19 cellular contexts compared by ENCODE assay signal in the genomic region with DNA sequence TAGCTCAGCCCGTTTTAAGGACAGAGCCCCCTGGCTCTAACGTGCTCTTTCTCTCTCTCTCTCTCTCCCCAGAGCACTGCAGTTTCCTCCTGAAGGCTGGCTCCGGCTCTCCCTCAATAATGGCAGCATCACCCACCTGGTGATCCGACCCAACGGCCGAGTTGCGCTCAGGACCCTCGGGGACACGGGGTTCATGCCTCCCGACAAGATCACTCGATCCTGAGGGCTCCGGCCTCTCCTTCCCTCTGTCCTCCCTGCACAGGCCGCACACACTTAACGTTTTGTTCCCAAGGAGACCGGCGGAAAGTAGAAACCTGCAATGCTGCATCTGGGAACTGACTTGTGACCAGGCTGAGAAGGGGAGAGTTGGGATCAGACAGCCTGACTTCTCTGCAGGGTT. TPM values are rescaled to one million over a fixed set of nuclear protein-coding genes. Genes with fewer than 3 reads are reported as not detected.
A peak's percentile ranks its signal among the peaks of the same experiment; 100 is the strongest.
DNase-seq lines count a peak whose midpoint lies in the region; ATAC-seq and TF ChIP-seq lines count a peak whose summit lies in the region.
"Had no signal": no experiment of that assay in that cellular context is flagged by ENCODE, and none has a peak within 500 bp of the region (broad histone marks: within the 10 kb centered on the region; RNA-seq: fewer than 3 reads in every experiment).

No MANE protein-coding gene starts in this region.

- CTCF ChIA-PET in activated CD4-positive, alpha-beta memory T cell treated with anti-CD3 and anti-CD28 coated beads for 36 hours (lab: Charles Lee) = no interaction called here
- CTCF ChIA-PET in activated CD4-positive, alpha-beta memory T cell treated with anti-CD3 and anti-CD28 coated beads, Interleukin-2, amount 10 ng/mL, durations not matched to agents 7 days and 5 days (lab: Charles Lee) = no interaction called here

- intact Hi-C loops in activated CD4-positive, alpha-beta memory T cell treated with anti-CD3 and anti-CD28 coated beads for 36 hours (cut with micrococcal nuclease) = no loop called here

- no peaks in the 10 kb centered on the region for H3K4me1 Mint-ChIP-seq in activated CD4-positive, alpha-beta memory T cell treated with anti-CD3 and anti-CD28 coated beads for 36 hours (ENCODE audit: low read depth)
- no peaks in the 10 kb centered on the region for H3K4me1 Mint-ChIP-seq in activated CD4-positive, alpha-beta memory T cell treated with anti-CD3 and anti-CD28 coated beads, Interleukin-2, amount 10 ng/mL, durations not matched to agents 7 days and 5 days
- H3K4me1 Mint-ChIP-seq in stimulated activated naive CD8-positive, alpha-beta T cell treated with anti-CD3 and anti-CD28 coated beads, Interleukin-15, Interleukin-2, amounts not matched to agents 100 ng/mL and 50 ng/mL, for 24 hours (ENCODE audit: low read depth) = no peaks in the 10 kb centered on the region
- H3K4me1 Mint-ChIP-seq in nephron progenitor cell = no peaks in the 10 kb centered on the region
- H3K4me1 Mint-ChIP-seq: CD4-positive, alpha-beta memory T cell had no signal

- no peak for DNase-seq in activated CD4-positive, alpha-beta memory T cell treated with anti-CD3 and anti-CD28 coated beads for 36 hours
- no peak for DNase-seq in activated CD4-positive, alpha-beta memory T cell treated with anti-CD3 and anti-CD28 coated beads, Interleukin-2, amount 10 ng/mL, durations not matched to agents 7 days and 5 days
- DNase-seq in stimulated activated naive CD8-positive, alpha-beta T cell treated with anti-CD3 and anti-CD28 coated beads, Interleukin-15, Interleukin-2, amounts not matched to agents 100 U/mL and 50 U/mL, for 24 hours = no peak
- no peak for DNase-seq in nephron progenitor cell
- DNase-seq in activated CD4-positive, alpha-beta T cell treated with anti-CD3 and anti-CD28 coated beads for 1 hour = no peak
- DNase-seq in activated effector memory CD4-positive, alpha-beta T cell treated with Interleukin-2 at 50 U/mL for 16 hours = no peak
- DNase-seq: 8988T; Caco-2; CD4-positive, alpha-beta memory T cell; DMS153; GM23248; MG63; NCI-H1417 treated with DMSO at 0.1 percent for 48 hours; NCI-H187; NCI-H2107; NCI-H748 treated with DMSO at 0.1 percent for 48 hours; NK-92 treated with Interleukin-12 subunit alpha and Interleukin-12 subunit beta, amount 100 ng/mL, for 24 hours had no signal

- H3K9me3 Mint-ChIP-seq in activated CD4-positive, alpha-beta memory T cell treated with anti-CD3 and anti-CD28 coated beads for 36 hours = no peaks in the 10 kb centered on the region
- no peaks in the 10 kb centered on the region for H3K9me3 Mint-ChIP-seq in activated CD4-positive, alpha-beta memory T cell treated with anti-CD3 and anti-CD28 coated beads, Interleukin-2, amount 10 ng/mL, durations not matched to agents 7 days and 5 days
- no peaks in the 10 kb centered on the region for H3K9me3 Mint-ChIP-seq in stimulated activated naive CD8-positive, alpha-beta T cell treated with anti-CD3 and anti-CD28 coated beads, Interleukin-15, Interleukin-2, amounts not matched to agents 100 ng/mL and 50 ng/mL, for 24 hours
- no peaks in the 10 kb centered on the region for H3K9me3 Mint-ChIP-seq in nephron progenitor cell

- POLR2A ChIA-PET in activated CD4-positive, alpha-beta memory T cell treated with anti-CD3 and anti-CD28 coated beads for 36 hours (lab: Charles Lee) = interaction anchor here (1.0 kb wide), 1 partner anchor 10 kb away, joined by 3 read pairs; a partner anchor contains a TSS
- POLR2A ChIA-PET in activated CD4-positive, alpha-beta memory T cell treated with anti-CD3 and anti-CD28 coated beads, Interleukin-2, amount 10 ng/mL, durations not matched to agents 7 days and 5 days (lab: Charles Lee) = no interaction called here

- no peak for ATAC-seq in stimulated activated naive CD8-positive, alpha-beta T cell treated with anti-CD3 and anti-CD28 coated beads, Interleukin-15, Interleukin-2, amounts not matched to agents 100 U/mL and 50 U/mL, for 24 hours
- ATAC-seq in HG02884 (IDR thresholded peaks at IDR 0.05; ENCODE audit: unreplicated experiment) = no peak

- TF ChIP-seq CTCF in nephron progenitor cell (IDR thresholded peaks at IDR 0.05) = no peak

- peak overlapping the region; percentile 29 for H3K27ac Mint-ChIP-seq in activated CD4-positive, alpha-beta memory T cell treated with anti-CD3 and anti-CD28 coated beads for 36 hours
- H3K27ac Mint-ChIP-seq in activated CD4-positive, alpha-beta memory T cell treated with anti-CD3 and anti-CD28 coated beads, Interleukin-2, amount 10 ng/mL, durations not matched to agents 7 days and 5 days = no peak overlapping the region
- H3K27ac Mint-ChIP-seq in stimulated activated naive CD8-positive, alpha-beta T cell treated with anti-CD3 and anti-CD28 coated beads, Interleukin-15, Interleukin-2, amounts not matched to agents 100 ng/mL and 50 ng/mL, for 24 hours = no peak overlapping the region
- H3K27ac Mint-ChIP-seq in nephron progenitor cell = peak overlapping the region; percentile 57

- no peak overlapping the region for H3K4me3 Mint-ChIP-seq in activated CD4-positive, alpha-beta memory T cell treated with anti-CD3 and anti-CD28 coated beads for 36 hours
- no peak overlapping the region for H3K4me3 Mint-ChIP-seq in activated CD4-positive, alpha-beta memory T cell treated with anti-CD3 and anti-CD28 coated beads, Interleukin-2, amount 10 ng/mL, durations not matched to agents 7 days and 5 days
- peak overlapping the region; percentile 28 for H3K4me3 Mint-ChIP-seq in stimulated activated naive CD8-positive, alpha-beta T cell treated with anti-CD3 and anti-CD28 coated beads, Interleukin-15, Interleukin-2, amounts not matched to agents 100 ng/mL and 50 ng/mL, for 24 hours
- no peak overlapping the region for H3K4me3 Mint-ChIP-seq in nephron progenitor cell
- H3K4me3 Mint-ChIP-seq: CD4-positive, alpha-beta memory T cell had no signal

- peaks cover 54% of the 10 kb centered on the region for H3K36me3 Mint-ChIP-seq in activated CD4-positive, alpha-beta memory T cell treated with anti-CD3 and anti-CD28 coated beads for 36 hours
- H3K36me3 Mint-ChIP-seq in activated CD4-positive, alpha-beta memory T cell treated with anti-CD3 and anti-CD28 coated beads, Interleukin-2, amount 10 ng/mL, durations not matched to agents 7 days and 5 days (ENCODE audit: low read depth) = peaks cover 63% of the 10 kb centered on the region
- H3K36me3 Mint-ChIP-seq in stimulated activated naive CD8-positive, alpha-beta T cell treated with anti-CD3 and anti-CD28 coated beads, Interleukin-15, Interleukin-2, amounts not matched to agents 100 ng/mL and 50 ng/mL, for 24 hours (ENCODE audit: low read depth) = peaks cover 59% of the 10 kb centered on the region
- peaks cover 49% of the 10 kb centered on the region for H3K36me3 Mint-ChIP-seq in nephron progenitor cell (ENCODE audit: low read depth)

- no peaks in the 10 kb centered on the region for H3K27me3 Mint-ChIP-seq in activated CD4-positive, alpha-beta memory T cell treated with anti-CD3 and anti-CD28 coated beads for 36 hours
- no peaks in the 10 kb centered on the region for H3K27me3 Mint-ChIP-seq in activated CD4-positive, alpha-beta memory T cell treated with anti-CD3 and anti-CD28 coated beads, Interleukin-2, amount 10 ng/mL, durations not matched to agents 7 days and 5 days
- no peaks in the 10 kb centered on the region for H3K27me3 Mint-ChIP-seq in stimulated activated naive CD8-positive, alpha-beta T cell treated with anti-CD3 and anti-CD28 coated beads, Interleukin-15, Interleukin-2, amounts not matched to agents 100 ng/mL and 50 ng/mL, for 24 hours
- H3K27me3 Mint-ChIP-seq in nephron progenitor cell (ENCODE audit: low read depth, poor library complexity) = no peaks in the 10 kb centered on the region
- H3K27me3 Mint-ChIP-seq: CD4-positive, alpha-beta memory T cell had no signal

RNA-seq across cellular contexts. Expression of a gene that starts 10.0 kb away (rescaled TPM):
- 10 to 100 TPM; 54.3 to 56.4 TPM for total RNA-seq in activated CD4-positive, alpha-beta memory T cell treated with anti-CD3 and anti-CD28 coated beads for 36 hours
- 10 to 100 TPM; 32.5 to 35.1 TPM for total RNA-seq in activated CD4-positive, alpha-beta memory T cell treated with anti-CD3 and anti-CD28 coated beads, Interleukin-2, amount 10 ng/mL, durations not matched to agents 7 days and 5 days

RNA-seq across cellular contexts. Expression of a gene that starts 33.2 kb away (rescaled TPM):
- total RNA-seq in activated CD4-positive, alpha-beta memory T cell treated with anti-CD3 and anti-CD28 coated beads for 36 hours = 10 to 100 TPM; 17.8 to 20.9 TPM
- total RNA-seq in activated CD4-positive, alpha-beta memory T cell treated with anti-CD3 and anti-CD28 coated beads, Interleukin-2, amount 10 ng/mL, durations not matched to agents 7 days and 5 days = 10 to 100 TPM; 24.5 to 24.9 TPM

RNA-seq across cellular contexts. Expression of a gene that starts 33.5 kb away (rescaled TPM):
- 100 to 1,000 TPM; 112 to 114 TPM for total RNA-seq in activated CD4-positive, alpha-beta memory T cell treated with anti-CD3 and anti-CD28 coated beads for 36 hours
- 100 to 1,000 TPM; 108 to 117 TPM for total RNA-seq in activated CD4-positive, alpha-beta memory T cell treated with anti-CD3 and anti-CD28 coated beads, Interleukin-2, amount 10 ng/mL, durations not matched to agents 7 days and 5 days

RNA-seq across cellular contexts. Expression of a gene that starts 41.0 kb away (rescaled TPM):
- 100 to 1,000 TPM; 112 to 123 TPM for total RNA-seq in activated CD4-positive, alpha-beta memory T cell treated with anti-CD3 and anti-CD28 coated beads for 36 hours
- total RNA-seq in activated CD4-positive, alpha-beta memory T cell treated with anti-CD3 and anti-CD28 coated beads, Interleukin-2, amount 10 ng/mL, durations not matched to agents 7 days and 5 days = 10 to 100 TPM; 88.6 to 89.3 TPM

Comparison
In these comparisons a context has a peak if more than half of its experiments do, and no peak if none do; other contexts are left out.
1. H3K27ac Mint-ChIP-seq: peak in activated CD4-positive, alpha-beta memory T cell treated with anti-CD3 and anti-CD28 coated beads for 36 hours (single experiment) and nephron progenitor cell (single experiment); none in activated CD4-positive, alpha-beta memory T cell treated with anti-CD3 and anti-CD28 coated beads, Interleukin-2, amount 10 ng/mL, durations not matched to agents 7 days and 5 days (single experiment) and stimulated activated naive CD8-positive, alpha-beta T cell treated with anti-CD3 and anti-CD28 coated beads, Interleukin-15, Interleukin-2, amounts not matched to agents 100 ng/mL and 50 ng/mL, for 24 hours (single experiment).